ENCODE assay signal across 17 cellular contexts in genomic region chr12:57099766-57100165, GRCh38. TPM values are rescaled to one million over a fixed set of nuclear protein-coding genes. Genes with fewer than 3 reads are reported as not detected.
DNase-seq lines count a peak whose midpoint lies in the region; ATAC-seq, FAIRE-seq and TF ChIP-seq lines count a peak whose summit lies in the region.
"Had no signal": no experiment of that assay in that cellular context is flagged by ENCODE, and none has a peak within 500 bp of the region (broad histone marks: within the 10 kb centered on the region; RNA-seq: fewer than 3 reads in every experiment).

No MANE protein-coding gene starts in this region.

- no peak overlapping the region for H3K4me3 ChIP-seq in osteoblast (ENCODE audit: insufficient read depth, low read length)
- H3K4me3 ChIP-seq: cardiac muscle cell had no signal

- H3K79me2 ChIP-seq in osteoblast (ENCODE audit: insufficient read depth, low read length), result no peaks in the 10 kb centered on the region
- H3K79me2 ChIP-seq: parathyroid adenoma had no signal

- no peaks in the 10 kb centered on the region for H3K27me3 Mint-ChIP-seq in T-helper 1 cell treated with Interleukin-12 subunit alpha and Interleukin-12 subunit beta and Interleukin-4 antibody, amounts not matched to agents 30 μg/mL and 1 μg/mL, for 36 hours (ENCODE audit: low read depth)

- H3K36me3 Mint-ChIP-seq in T-helper 1 cell treated with Interleukin-12 subunit alpha and Interleukin-12 subunit beta and Interleukin-4 antibody, amounts not matched to agents 30 μg/mL and 1 μg/mL, for 36 hours (ENCODE audit: low read depth), result peaks cover 44% of the 10 kb centered on the region

- FAIRE-seq in GM12891 (lab: Jason Lieb, UNC), result no peak
- FAIRE-seq: GM18507 had no signal

- no peaks in the 10 kb centered on the region for H3K27me3 ChIP-seq in osteoblast (ENCODE audit: insufficient read depth, low read length)
- H3K27me3 ChIP-seq: cardiac muscle cell had no signal

- no peak overlapping the region for H3K4me3 Mint-ChIP-seq in T-helper 1 cell treated with Interleukin-12 subunit alpha and Interleukin-12 subunit beta and Interleukin-4 antibody, amounts not matched to agents 30 μg/mL and 1 μg/mL, for 36 hours

- no peak overlapping the region for H2AFZ ChIP-seq in osteoblast (ENCODE audit: low read length)
- H2AFZ ChIP-seq: parathyroid adenoma had no signal

- TF ChIP-seq CTCF in osteoblast (IDR thresholded peaks at IDR 0.05; ENCODE audit: extremely low read depth, low read depth, low read length), result no peak

- H3K4me1 Mint-ChIP-seq in T-helper 1 cell treated with Interleukin-12 subunit alpha and Interleukin-12 subunit beta and Interleukin-4 antibody, amounts not matched to agents 30 μg/mL and 1 μg/mL, for 36 hours (ENCODE audit: low read depth), result peaks cover 14% of the 10 kb centered on the region

- H4K20me1 ChIP-seq in osteoblast (ENCODE audit: insufficient read depth, low read length), result peaks cover 5% of the 10 kb centered on the region

- H3K9me3 ChIP-seq in osteoblast (ENCODE audit: low read depth, low read length), result no peaks in the 10 kb centered on the region

- DNase-seq in T-helper 1 cell (no peak), GM12891 (ENCODE audit: insufficient read length, low spot score) (no peak), epithelial cell of prostate (ENCODE audit: low read depth, low spot score) (no peak), osteoblast (ENCODE audit: insufficient read length, low spot score, missing footprints) (peak; percentile 0), D341Med (ENCODE audit: low spot score) (no peak)
- no peak for DNase-seq in stimulated activated naive CD4-positive, alpha-beta T cell treated with Interleukin-2 at 50 U/mL for 16 hours (lab: John Stamatoyannopoulos, UW)
- DNase-seq: effector memory CD4-positive, alpha-beta T cell; foreskin fibroblast; SHP77 had no signal

- peaks cover 19% of the 10 kb centered on the region for H3K4me1 ChIP-seq in osteoblast (ENCODE audit: insufficient read depth, low read length)

- H3K9me3 Mint-ChIP-seq in T-helper 1 cell treated with Interleukin-12 subunit alpha and Interleukin-12 subunit beta and Interleukin-4 antibody, amounts not matched to agents 30 μg/mL and 1 μg/mL, for 36 hours, result no peaks in the 10 kb centered on the region

- no peak for ATAC-seq in GM19351 (IDR thresholded peaks at IDR 0.05; ENCODE audit: unreplicated experiment)

- no peak overlapping the region for H3K4me2 ChIP-seq in osteoblast (ENCODE audit: insufficient read depth, low read length)

- H3K36me3 ChIP-seq in osteoblast (ENCODE audit: insufficient read depth, low read length), result peaks cover 69% of the 10 kb centered on the region

- H3K27ac Mint-ChIP-seq in T-helper 1 cell treated with Interleukin-12 subunit alpha and Interleukin-12 subunit beta and Interleukin-4 antibody, amounts not matched to agents 30 μg/mL and 1 μg/mL, for 36 hours, result peak overlapping the region; percentile 58

- TF ChIP-seq POLR2A in GM12891 (IDR thresholded peaks at IDR 0.05; ENCODE audit: low read depth, low read length), result no peak

- H3K27ac ChIP-seq in epithelial cell of prostate (peak overlapping the region; percentile 78), osteoblast (ENCODE audit: low read depth, low read length) (no peak overlapping the region)
- H3K27ac ChIP-seq: cardiac muscle cell, parathyroid adenoma had no signal

TF ChIP-seq in GM12891, 5 proteins besides CTCF, POLR2A, EP300 and RAD21:
- TF ChIP-seq PAX5 (IDR thresholded peaks at IDR 0.05; ENCODE audit: insufficient read depth, low read length, severe bottlenecking), result no peak
- 0 out of 2 replicates have a peak, but pooled peaks have one; percentile 0 for TF ChIP-seq POLR2AphosphoS5 (IDR thresholded peaks at IDR 0.05; ENCODE audit: low read depth, low read length)

RNA-seq across cellular contexts. Expression of gene NAB2, which starts 10.9 kb away (rescaled TPM):
- 13.1 TPM for polyA plus RNA-seq in GM12891 (2012; ENCODE audit: low read depth, missing spikeins)
- total RNA-seq in osteoblast, result 53.6 and 70.9 TPM in 2 replicates

RNA-seq across cellular contexts. Expression of gene STAT6, which starts 11.4 kb away (rescaled TPM):
- polyA plus RNA-seq in GM12891 (2012; ENCODE audit: low read depth, missing spikeins), result 99.5 TPM
- total RNA-seq in osteoblast, result 149 and 167 TPM in 2 replicates

RNA-seq across cellular contexts. Expression of gene NEMP1, which starts 21.2 kb away (rescaled TPM):
- 8.8 TPM for polyA plus RNA-seq in GM12891 (2012; ENCODE audit: low read depth, missing spikeins)
- total RNA-seq in osteoblast, result 6.5 and 7.7 TPM in 2 replicates

RNA-seq across cellular contexts. Expression of gene LRP1, which starts 28.5 kb away (rescaled TPM):
- 0.47 TPM for polyA plus RNA-seq in GM12891 (2012; ENCODE audit: low read depth, missing spikeins)
- 744 and 789 TPM in 2 replicates for total RNA-seq in osteoblast

RNA-seq across cellular contexts. Expression of gene LRP1-AS, which starts 47.7 kb away (rescaled TPM):
- not detected for polyA plus RNA-seq in GM12891 (2012; ENCODE audit: low read depth, missing spikeins)
- total RNA-seq in osteoblast, result not detected in 2 replicates
- total RNA-seq: A172, cardiac muscle cell, lung microvascular endothelial cell, subcutaneous adipose tissue had no signal
- polyA plus RNA-seq: cardiac muscle cell had no signal
